Comparison of ENCODE assay signal across 1 cellular context in the genomic region with DNA sequence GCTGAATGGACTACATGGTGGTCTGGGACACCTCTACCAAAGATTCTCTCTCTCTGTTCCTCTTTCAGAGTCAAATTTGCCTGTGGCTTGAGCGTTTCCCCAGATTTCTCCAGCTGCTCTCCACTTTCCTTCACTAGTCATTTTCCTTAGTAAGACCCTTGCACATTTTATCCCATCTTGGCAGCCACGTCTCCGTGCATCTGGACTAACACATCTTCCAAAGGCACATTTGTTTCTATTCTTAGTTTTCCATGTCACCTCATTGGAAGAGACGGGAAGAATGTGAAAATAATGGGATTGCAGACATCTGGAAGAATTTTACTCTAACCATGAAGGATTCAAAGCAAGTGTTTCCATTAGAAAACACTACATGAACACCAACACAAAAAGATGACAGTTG.
TF ChIP-seq lines count a peak whose summit lies in the region.

No MANE protein-coding gene starts in this region.

TF ChIP-seq in H1, 55 proteins besides CTCF, POLR2A, EP300 and RAD21 (continued from another document):
- TF ChIP-seq, protein P1, sequence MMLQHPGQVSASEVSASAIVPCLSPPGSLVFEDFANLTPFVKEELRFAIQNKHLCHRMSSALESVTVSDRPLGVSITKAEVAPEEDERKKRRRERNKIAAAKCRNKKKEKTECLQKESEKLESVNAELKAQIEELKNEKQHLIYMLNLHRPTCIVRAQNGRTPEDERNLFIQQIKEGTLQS (IDR thresholded peaks at IDR 0.05; ENCODE audit: insufficient read depth, low read depth, low read length): no peak
- TF ChIP-seq SIX5 (IDR thresholded peaks at IDR 0.05; ENCODE audit: low read depth, low read length): no peak
- no peak for TF ChIP-seq SP1 (IDR thresholded peaks at IDR 0.05; ENCODE audit: low read depth, low read length)
- TF ChIP-seq SAP30 (IDR thresholded peaks at IDR 0.05; ENCODE audit: insufficient read depth, insufficient replicate concordance, low read length): no peak
- TF ChIP-seq CHD1 (IDR thresholded peaks at IDR 0.05; ENCODE audit: low read depth, low read length): no peak
- TF ChIP-seq SIRT6 (IDR thresholded peaks at IDR 0.05; ENCODE audit: low read length): no peak
- TF ChIP-seq SP2 (IDR thresholded peaks at IDR 0.05; ENCODE audit: low read length): no peak
- TF ChIP-seq GTF2F1 (IDR thresholded peaks at IDR 0.05; ENCODE audit: borderline replicate concordance, low read depth, low read length): no peak
- TF ChIP-seq SIN3A (conservative IDR thresholded peaks at IDR 0.05 in 1 of 2, IDR thresholded peaks at IDR 0.05 in 1 of 2; ENCODE audit: low read depth in 1 of 2, low read length in 2 of 2): no peak
